8 cellular contexts compared by ENCODE assay signal in the genomic region with DNA sequence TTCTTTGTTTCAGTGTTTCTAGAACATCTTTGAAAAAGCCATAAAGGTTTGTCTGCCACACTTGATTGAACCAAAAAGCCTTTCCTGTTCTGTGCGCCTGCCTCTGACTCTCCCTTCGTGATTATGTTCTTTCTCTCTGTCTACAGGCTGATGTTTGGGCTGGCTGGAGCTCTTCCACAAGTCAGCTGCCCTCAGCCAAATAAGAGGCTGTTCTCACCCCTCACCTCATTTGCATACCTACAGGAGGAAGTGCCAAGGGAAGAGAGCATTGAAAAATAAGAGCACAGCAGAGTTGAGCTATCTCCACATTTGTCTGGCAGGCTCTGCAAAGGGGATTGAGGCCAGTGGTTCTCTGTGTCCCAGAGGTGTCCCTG. TPM values are rescaled to one million over a fixed set of nuclear protein-coding genes. Genes with fewer than 3 reads are reported as not detected.
DNase-seq lines count a peak whose midpoint lies in the region; ATAC-seq and TF ChIP-seq lines count a peak whose summit lies in the region.

No MANE protein-coding gene starts in this region.

- no peak overlapping the region for H3K9ac ChIP-seq in mammary epithelial cell (ENCODE audit: insufficient read depth, low read length)

- H3K4me3 ChIP-seq in breast epithelium (no peak overlapping the region), mammary epithelial cell (replicated peaks in 1 of 3; ENCODE audit: insufficient read depth in 1 of 3, low read depth in 2 of 3, low read length in 3 of 3) (no peak overlapping the region), hepatocyte (no peak overlapping the region)

- H3K79me2 ChIP-seq in mammary epithelial cell (ENCODE audit: insufficient read depth, low read length) (no peaks in the 10 kb centered on the region), hepatocyte (no peaks in the 10 kb centered on the region)

- TF ChIP-seq CTCF in breast epithelium (IDR thresholded peaks at IDR 0.05) (no peak), mammary epithelial cell (conservative IDR thresholded peaks at IDR 0.05 in 1 of 2, IDR thresholded peaks at IDR 0.05 in 1 of 2; ENCODE audit: extremely low read depth in 1 of 2, insufficient read depth in 1 of 2, low read depth in 1 of 2, low read length in 2 of 2) (no peak), hepatocyte (IDR thresholded peaks at IDR 0.05; ENCODE audit: poor library complexity) (no peak)

- no peaks in the 10 kb centered on the region for H4K20me1 ChIP-seq in mammary epithelial cell (ENCODE audit: insufficient read depth, low read length)
- no peaks in the 10 kb centered on the region for H4K20me1 ChIP-seq in hepatocyte (ENCODE audit: insufficient read depth, poor library complexity, severe bottlenecking)

- no peak overlapping the region for H3K4me2 ChIP-seq in mammary epithelial cell (ENCODE audit: insufficient read depth, low read depth, low read length)
- H3K4me2 ChIP-seq in hepatocyte, result no peak overlapping the region

- in situ Hi-C loops in mammary epithelial cell (cut with MboI; ENCODE audit: low sequenced_read_pairs in 2 of 2), result no loop called here

- no peaks in the 10 kb centered on the region for H3K27me3 ChIP-seq in breast epithelium
- no peaks in the 10 kb centered on the region for H3K27me3 ChIP-seq in mammary epithelial cell (ENCODE audit: insufficient read depth, low read length)
- peaks cover 8% of the 10 kb centered on the region for H3K27me3 ChIP-seq in hepatocyte

- DNase-seq in breast epithelium (ENCODE audit: low spot score in 2 of 2), result peak in 1 of 2 donors; percentile 5
- DNase-seq in mammary epithelial cell, result no peak
- DNase-seq in RPMI8226, result peak; percentile 48
- peak; percentile 39 for DNase-seq in left lobe of liver (ENCODE audit: low spot score)
- DNase-seq in NCI-H82 (lab: John Stamatoyannopoulos, UW), result no peak
- DNase-seq in HK-2 (ENCODE audit: unreplicated experiment), result no peak
- no peak for DNase-seq in hepatocyte (ENCODE audit: low spot score)

- CTCF ChIA-PET in mammary epithelial cell (lab: Charles Lee; ENCODE audit: low non-redundant PET), result interaction anchor here (0.6 kb wide), 1 partner anchor 74 kb away, joined by 3 read pairs; no protein-coding TSS in a partner anchor

- H3K9me3 ChIP-seq in breast epithelium, result peaks cover 0 to 4% of the 10 kb centered on the region in 2 donors
- peaks cover 2% of the 10 kb centered on the region for H3K9me3 ChIP-seq in mammary epithelial cell (replicated peaks; ENCODE audit: insufficient read depth, low read length)
- no peaks in the 10 kb centered on the region for H3K9me3 ChIP-seq in hepatocyte (ENCODE audit: low read depth)

- no TSS peak for BruUV-seq in mammary epithelial cell (replicated peaks; lab: Mats Ljungman, UMichigan)

- H3K36me3 ChIP-seq in breast epithelium, result no peaks in the 10 kb centered on the region
- no peaks in the 10 kb centered on the region for H3K36me3 ChIP-seq in mammary epithelial cell (ENCODE audit: insufficient read depth, low read length)
- H3K36me3 ChIP-seq in hepatocyte (replicated peaks; ENCODE audit: insufficient read depth, low read depth), result no peaks in the 10 kb centered on the region

- H3K9me2 ChIP-seq in hepatocyte (replicated peaks; ENCODE audit: insufficient read depth), result no peaks in the 10 kb centered on the region

- dilution Hi-C loops in mammary epithelial cell (cut with HindIII; ENCODE audit: low sequenced_read_pairs), result no loop called here

- peaks cover 0 to 11% of the 10 kb centered on the region in 2 donors for H3K4me1 ChIP-seq in breast epithelium
- no peaks in the 10 kb centered on the region for H3K4me1 ChIP-seq in mammary epithelial cell (ENCODE audit: insufficient read depth, low read length)
- H3K4me1 ChIP-seq in hepatocyte (ENCODE audit: insufficient read depth), result no peaks in the 10 kb centered on the region

- TF ChIP-seq POLR2A in breast epithelium (IDR thresholded peaks at IDR 0.05), result no peak

- WGBS in mammary epithelial cell (ENCODE audit: low coverage, missing lambda C conversion rate), result 0% methylated on average over 1 of the region's 2 CpGs
- WGBS in hepatocyte (ENCODE audit: low lambda C conversion rate, missing lambda C conversion rate), result 60% methylated on average over 2 of the region's 2 CpGs

- ATAC-seq in HG02970 (IDR thresholded peaks at IDR 0.05; ENCODE audit: low FRiP score, unreplicated experiment) (peak; percentile 41), left lobe of liver (peak; percentile 40)

- intact Hi-C loops in breast epithelium (cut with DNase I; ENCODE audit: low total_unique reads), result no loop called here
- intact Hi-C loops in mammary epithelial cell (cut with micrococcal nuclease), result no loop called here

- H2AFZ ChIP-seq in mammary epithelial cell (ENCODE audit: low read depth, low read length) (no peak overlapping the region), hepatocyte (no peak overlapping the region)

- H3K27ac ChIP-seq in breast epithelium, result peak overlapping the region; percentile 49 to 56
- no peak overlapping the region for H3K27ac ChIP-seq in mammary epithelial cell (ENCODE audit: insufficient read depth, low read depth, low read length)
- H3K27ac ChIP-seq in hepatocyte, result no peak overlapping the region

RNA-seq across cellular contexts. Expression of a gene that starts 15.8 kb away (rescaled TPM):
- total RNA-seq in breast epithelium (10 to 100 TPM; 18.4 to 20.3 (median 20.0) TPM), mammary epithelial cell (10 to 100 TPM; 57.7 to 80.4 TPM), left lobe of liver (5.0 TPM), hepatocyte (2.9 and 5.2 TPM in 2 replicates)
- polyA plus RNA-seq in mammary epithelial cell (27.5 TPM), hepatocyte (3.3 and 4.9 TPM in 2 replicates)
- polyA minus RNA-seq in mammary epithelial cell, result 144 TPM

RNA-seq across cellular contexts. Expression of a gene that starts 43.5 kb away (rescaled TPM):
- total RNA-seq in breast epithelium (not detected), mammary epithelial cell (not detected), left lobe of liver (not detected), hepatocyte (not detected in 2 replicates)
- polyA plus RNA-seq in mammary epithelial cell (not detected), hepatocyte (not detected in 2 replicates)
- polyA minus RNA-seq in mammary epithelial cell, result not detected

Comparison
In these comparisons a context has a peak if more than half of its experiments do, and no peak if none do; other contexts are left out.
1. H3K27ac ChIP-seq: peak in breast epithelium (2 of 2); none in mammary epithelial cell (single experiment) and hepatocyte (single experiment).
2. DNase-seq: peak in RPMI8226 (single experiment) and left lobe of liver (single experiment); none in mammary epithelial cell (single experiment), NCI-H82 (single experiment), HK-2 (single experiment) and hepatocyte (single experiment).